9 cellular contexts compared by ENCODE assay signal in the genomic region with DNA sequence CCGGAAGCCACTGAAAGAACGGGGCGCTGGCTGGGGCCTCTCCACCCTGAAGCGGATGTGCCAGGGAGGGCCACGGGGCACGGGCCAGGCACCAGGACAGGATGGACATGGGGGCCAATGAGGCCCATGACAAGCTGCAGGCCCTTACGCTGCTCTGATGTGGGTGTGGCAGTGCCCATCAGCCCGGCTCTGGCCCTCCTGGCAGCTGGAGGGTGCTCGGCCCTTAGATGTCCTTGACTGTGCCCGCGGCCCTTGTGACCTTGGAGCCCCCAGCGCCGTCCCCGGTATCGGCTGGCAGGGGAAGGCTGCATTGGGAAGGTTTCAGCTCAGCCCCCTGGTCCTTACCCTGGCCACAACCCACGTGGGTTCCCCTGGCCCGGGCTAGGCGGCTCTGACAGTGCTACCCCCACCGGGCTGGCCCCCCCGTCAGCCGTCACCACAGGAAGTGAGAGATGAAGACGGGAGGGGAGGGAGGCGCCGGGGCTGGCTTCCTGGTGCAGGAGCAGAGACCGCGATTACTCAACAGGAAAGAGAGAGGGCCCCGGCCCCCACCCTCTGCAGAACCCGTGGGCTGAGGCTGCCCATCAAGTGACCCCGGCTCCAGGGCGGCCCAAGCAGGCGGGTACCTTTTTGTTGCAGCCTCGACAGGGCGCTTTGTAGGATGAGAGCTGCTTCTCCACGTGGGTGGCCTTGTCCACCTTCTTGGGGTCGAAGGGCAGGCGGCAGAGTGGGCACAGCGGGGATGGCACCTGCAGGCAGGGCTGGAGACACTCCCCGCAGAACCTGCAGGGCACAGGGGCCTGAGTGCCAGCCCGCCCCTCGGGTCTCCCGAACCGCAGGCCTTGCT. TPM values are rescaled to one million over a fixed set of nuclear protein-coding genes. Genes with fewer than 3 reads are reported as not detected.
DNase-seq lines count a peak whose midpoint lies in the region; ATAC-seq and TF ChIP-seq lines count a peak whose summit lies in the region.
"Had no signal": no experiment of that assay in that cellular context is flagged by ENCODE, and none has a peak within 500 bp of the region (broad histone marks: within the 10 kb centered on the region; RNA-seq: fewer than 3 reads in every experiment).

No MANE protein-coding gene starts in this region.

- no peaks in the 10 kb centered on the region for H3K27me3 ChIP-seq in breast epithelium
- H3K27me3 ChIP-seq in mammary epithelial cell (ENCODE audit: insufficient read depth, low read length): no peaks in the 10 kb centered on the region

- no TSS peak for BruUV-seq in mammary epithelial cell (replicated peaks; lab: Mats Ljungman, UMichigan)

- intact Hi-C loops in breast epithelium (cut with DNase I; ENCODE audit: low total_unique reads): loop anchor here (10.0 kb wide), 1 partner anchor 714 kb away; no protein-coding TSS in a partner anchor
- intact Hi-C loops in mammary epithelial cell (cut with micrococcal nuclease): no loop called here

- no peak overlapping the region for H2AFZ ChIP-seq in mammary epithelial cell (ENCODE audit: low read depth, low read length)

- H3K4me1 ChIP-seq in breast epithelium: peaks cover 6 to 7% of the 10 kb centered on the region in 2 donors
- peaks cover 6% of the 10 kb centered on the region for H3K4me1 ChIP-seq in mammary epithelial cell (ENCODE audit: insufficient read depth, low read length)

- H3K27me3 Mint-ChIP-seq in central memory CD8-positive, alpha-beta T cell: no peaks in the 10 kb centered on the region

- H3K36me3 ChIP-seq in breast epithelium (no peaks in the 10 kb centered on the region), mammary epithelial cell (ENCODE audit: insufficient read depth, low read length) (no peaks in the 10 kb centered on the region)

- peak; percentile 78 for ATAC-seq in central memory CD8-positive, alpha-beta T cell (replicated peaks; ENCODE audit: extremely low read depth, poor library complexity, severe bottlenecking)

- TF ChIP-seq POLR2A in breast epithelium (IDR thresholded peaks at IDR 0.05): no peak

- CTCF ChIA-PET in mammary epithelial cell (lab: Charles Lee; ENCODE audit: low non-redundant PET): no interaction called here

- H3K36me3 Mint-ChIP-seq in central memory CD8-positive, alpha-beta T cell (ENCODE audit: insufficient read depth): peaks cover 43% of the 10 kb centered on the region

- peak overlapping the region; percentile 25 to 79 for H3K27ac ChIP-seq in breast epithelium
- no peak overlapping the region for H3K27ac ChIP-seq in mammary epithelial cell (ENCODE audit: insufficient read depth, low read depth, low read length)
- H3K27ac ChIP-seq: 22Rv1 had no signal

- TF ChIP-seq CTCF in breast epithelium (IDR thresholded peaks at IDR 0.05): no peak
- no peak for TF ChIP-seq CTCF in mammary epithelial cell (conservative IDR thresholded peaks at IDR 0.05 in 1 of 2, IDR thresholded peaks at IDR 0.05 in 1 of 2; ENCODE audit: extremely low read depth in 1 of 2, insufficient read depth in 1 of 2, low read depth in 1 of 2, low read length in 2 of 2)

- in situ Hi-C loops in mammary epithelial cell (cut with MboI; ENCODE audit: low sequenced_read_pairs in 2 of 2): no loop called here

- peak overlapping the region; percentile 94 for H3K4me3 Mint-ChIP-seq in central memory CD8-positive, alpha-beta T cell

- no peaks in the 10 kb centered on the region for H3K9me3 Mint-ChIP-seq in central memory CD8-positive, alpha-beta T cell

- no peak overlapping the region for H3K9ac ChIP-seq in mammary epithelial cell (ENCODE audit: insufficient read depth, low read length)

- H3K79me2 ChIP-seq in mammary epithelial cell (ENCODE audit: insufficient read depth, low read length): no peaks in the 10 kb centered on the region

- H3K9me3 ChIP-seq in breast epithelium (no peaks in the 10 kb centered on the region), mammary epithelial cell (replicated peaks; ENCODE audit: insufficient read depth, low read length) (no peaks in the 10 kb centered on the region)

- no peak overlapping the region for H3K4me2 ChIP-seq in mammary epithelial cell (ENCODE audit: insufficient read depth, low read depth, low read length)

- H3K4me3 ChIP-seq in breast epithelium (peak overlapping the region in 2 of 3 donors; percentile 11 to 39), mammary epithelial cell (replicated peaks in 1 of 3; ENCODE audit: insufficient read depth in 1 of 3, low read depth in 2 of 3, low read length in 3 of 3) (no peak overlapping the region)

- H3K27ac Mint-ChIP-seq in central memory CD8-positive, alpha-beta T cell (ENCODE audit: low read depth): peak overlapping the region; percentile 96

- 92% methylated on average over 23 of the region's 42 CpGs for WGBS in mammary epithelial cell (ENCODE audit: low coverage, missing lambda C conversion rate)

- peaks cover 33% of the 10 kb centered on the region for H3K4me1 Mint-ChIP-seq in central memory CD8-positive, alpha-beta T cell

- H4K20me1 ChIP-seq in mammary epithelial cell (ENCODE audit: insufficient read depth, low read length): no peaks in the 10 kb centered on the region

- dilution Hi-C loops in mammary epithelial cell (cut with HindIII; ENCODE audit: low sequenced_read_pairs): no loop called here

- DNase-seq in breast epithelium (ENCODE audit: low spot score in 2 of 2): peak; percentile 60 to 80
- no peak for DNase-seq in mammary epithelial cell
- DNase-seq in HPDE6-E6E7 (ENCODE audit: extremely low spot score): peak; percentile 88
- peak; percentile 89 for DNase-seq in activated CD4-positive, CD25-positive, alpha-beta regulatory T cell treated with anti-CD3 and anti-CD28 coated beads, Interleukin-2, amount 50 U/mL, for 72 hours
- DNase-seq in central memory CD8-positive, alpha-beta T cell (ENCODE audit: low spot score in 2 of 2): peak; percentile 83 to 94
- DNase-seq in midbrain (lab: John Stamatoyannopoulos, UW): peak; percentile 39
- DNase-seq in stimulated activated CD8-positive, alpha-beta memory T cell treated with anti-CD3 and anti-CD28 coated beads, Interleukin-7, amount 100 ng/mL, for 1 hour (ENCODE audit: low read depth in 2 of 2): peak; percentile 91
- no peak for DNase-seq in cortex of kidney (lab: John Stamatoyannopoulos, UW)

RNA-seq across cellular contexts. Expression of a gene that starts 5.3 kb away (rescaled TPM):
- total RNA-seq in breast epithelium (10 to 100 TPM; 19.2 to 22.0 (median 21.9) TPM), mammary epithelial cell (10 to 100 TPM in 1 of 2 donors, 1 to 10 TPM in 1; 9.8 to 11.2 TPM)
- 5.1 TPM for polyA plus RNA-seq in mammary epithelial cell
- polyA minus RNA-seq in mammary epithelial cell: 1.7 TPM

RNA-seq across cellular contexts. Expression of a gene that starts 5.4 kb away (rescaled TPM):
- total RNA-seq in breast epithelium: 1 to 10 TPM; 7.3 to 8.2 (median 7.8) TPM
- total RNA-seq in mammary epithelial cell: 10 to 100 TPM; 13.2 to 26.5 TPM
- 12.8 TPM for polyA plus RNA-seq in mammary epithelial cell
- 12.3 TPM for polyA minus RNA-seq in mammary epithelial cell

RNA-seq across cellular contexts. Expression of a gene that starts 14.6 kb away (rescaled TPM):
- total RNA-seq in breast epithelium: under 1 TPM; 0.66 to 0.96 (median 0.73) TPM
- total RNA-seq in mammary epithelial cell: not detected
- 0.07 TPM for polyA plus RNA-seq in mammary epithelial cell
- not detected for polyA minus RNA-seq in mammary epithelial cell

RNA-seq across cellular contexts. Expression of a gene that starts 38.0 kb away (rescaled TPM):
- total RNA-seq in breast epithelium (10 to 100 TPM; 17.4 to 21.3 (median 19.0) TPM), mammary epithelial cell (100 to 1,000 TPM in 1 of 2 donors, 10 to 100 TPM in 1; 57.7 to 171 TPM)
- 136 TPM for polyA plus RNA-seq in mammary epithelial cell
- polyA minus RNA-seq in mammary epithelial cell: 54.3 TPM

RNA-seq across cellular contexts. Expression of a gene that starts 50.0 kb away (rescaled TPM):
- total RNA-seq in breast epithelium: 100 to 1,000 TPM; 138 to 194 (median 180) TPM
- 10 to 100 TPM in 1 of 2 donors, 1 to 10 TPM in 1; 2.5 to 20.3 TPM for total RNA-seq in mammary epithelial cell
- polyA plus RNA-seq in mammary epithelial cell: 2.1 TPM
- polyA minus RNA-seq in mammary epithelial cell: 3.1 TPM

Comparison
In these comparisons a context has a peak if more than half of its experiments do, and no peak if none do; other contexts are left out.
1. DNase-seq: peak in breast epithelium (2 of 2), HPDE6-E6E7 (single experiment), activated CD4-positive, CD25-positive, alpha-beta regulatory T cell treated with anti-CD3 and anti-CD28 coated beads, Interleukin-2, amount 50 U/mL, for 72 hours (single experiment), central memory CD8-positive, alpha-beta T cell (2 of 2), midbrain (single experiment) and stimulated activated CD8-positive, alpha-beta memory T cell treated with anti-CD3 and anti-CD28 coated beads, Interleukin-7, amount 100 ng/mL, for 1 hour (2 of 2); none in mammary epithelial cell (single experiment) and cortex of kidney (single experiment).
2. H3K4me3 ChIP-seq: peak in breast epithelium (2 of 3); none in mammary epithelial cell (0 of 3).